Comparison of ENCODE assay signal across 9 cellular contexts in the genomic region with DNA sequence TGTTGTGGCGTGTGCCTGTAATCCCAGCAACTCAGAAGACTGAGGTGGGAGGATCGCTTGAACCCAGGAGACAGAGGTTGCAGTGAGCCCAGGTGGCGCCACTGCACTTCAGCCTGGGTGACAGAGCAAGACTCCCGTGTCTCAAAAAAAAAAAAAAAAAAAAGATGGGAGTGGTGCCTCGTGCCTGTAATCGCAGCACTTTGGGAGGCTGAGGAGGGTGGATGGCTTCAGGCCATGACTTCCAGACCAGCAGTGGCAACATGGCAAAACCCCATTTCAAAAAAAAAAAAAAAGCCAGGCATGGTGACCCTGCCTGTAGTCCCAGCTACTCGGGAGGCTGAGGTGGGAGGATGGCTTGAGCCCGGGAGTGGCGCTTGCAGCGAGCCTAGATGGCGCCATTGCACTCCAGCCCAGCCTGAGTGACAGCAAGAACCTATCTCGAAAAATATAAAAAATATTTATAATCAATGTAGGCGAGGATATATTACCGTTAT. TPM values are rescaled to one million over a fixed set of nuclear protein-coding genes. Genes with fewer than 3 reads are reported as not detected.
DNase-seq lines count a peak whose midpoint lies in the region; ATAC-seq and TF ChIP-seq lines count a peak whose summit lies in the region.
"Had no signal": no experiment of that assay in that cellular context is flagged by ENCODE, and none has a peak within 500 bp of the region (broad histone marks: within the 10 kb centered on the region; RNA-seq: fewer than 3 reads in every experiment).

No MANE protein-coding gene starts in this region.

- no peaks in the 10 kb centered on the region for H4K20me1 ChIP-seq in PC-3 (ENCODE audit: low read length)

- no peaks in the 10 kb centered on the region for H3K9me3 ChIP-seq in PC-3 (ENCODE audit: low read length)
- H3K9me3 ChIP-seq: BLaER1 treated with 17β-estradiol and CSF1 and Interleukin-3, amounts not matched to agents 10 nM and 100 nM had no signal

- H3K27ac Mint-ChIP-seq in activated T-helper 17 cell treated with anti-CD3 and anti-CD28 coated beads, Interleukin-2, amount 50 U/mL, for 72 hours: no peak overlapping the region
- H3K27ac Mint-ChIP-seq in glutamatergic neuron (ENCODE audit: unreplicated experiment): no peak overlapping the region

- peak; percentile 64 for TF ChIP-seq CTCF in PC-3 (conservative IDR thresholded peaks at IDR 0.05; ENCODE audit: low read depth, low read length)
- no peak for TF ChIP-seq CTCF in glutamatergic neuron (IDR thresholded peaks at IDR 0.05; ENCODE audit: partially characterized antibody, unreplicated experiment)

- H3K36me3 Mint-ChIP-seq in activated T-helper 17 cell treated with anti-CD3 and anti-CD28 coated beads, Interleukin-2, amount 50 U/mL, for 72 hours (ENCODE audit: low read depth): peaks cover 30% of the 10 kb centered on the region
- no peaks in the 10 kb centered on the region for H3K36me3 Mint-ChIP-seq in glutamatergic neuron (ENCODE audit: unreplicated experiment)

- no peaks in the 10 kb centered on the region for H3K79me2 ChIP-seq in PC-3 (ENCODE audit: low read length)

- H3K9ac ChIP-seq in PC-3 (ENCODE audit: low read length): no peak overlapping the region
- H3K9ac ChIP-seq: BLaER1 treated with 17β-estradiol and CSF1 and Interleukin-3, amounts not matched to agents 10 nM and 100 nM had no signal

- H3K36me3 ChIP-seq in PC-3 (ENCODE audit: low read depth, low read length): peaks cover 11% of the 10 kb centered on the region

- no peaks in the 10 kb centered on the region for H3K27me3 Mint-ChIP-seq in activated T-helper 17 cell treated with anti-CD3 and anti-CD28 coated beads, Interleukin-2, amount 50 U/mL, for 72 hours
- no peaks in the 10 kb centered on the region for H3K27me3 Mint-ChIP-seq in glutamatergic neuron (ENCODE audit: unreplicated experiment)

- H3K4me1 ChIP-seq in PC-3 (ENCODE audit: insufficient read depth, low read length): peaks cover 4% of the 10 kb centered on the region; the same call in 1 of the 2 replicates

- H3F3A ChIP-seq in PC-3 (ENCODE audit: low read length, unreplicated experiment): peaks cover 8% of the 10 kb centered on the region

- H3K4me3 ChIP-seq in PC-3 (ENCODE audit: low read length): no peak overlapping the region; the same call in 1 of the 2 replicates
- no peak overlapping the region for H3K4me3 ChIP-seq in skeletal muscle cell (ENCODE audit: low read depth, low read length)
- H3K4me3 ChIP-seq: BLaER1 treated with 17β-estradiol and CSF1 and Interleukin-3, amounts not matched to agents 10 nM and 100 nM had no signal

- no TSS peak for BruUV-seq in PC-3 (replicated peaks; lab: Mats Ljungman, UMichigan)

- no peaks in the 10 kb centered on the region for H3K9me2 ChIP-seq in PC-3 (replicated peaks; ENCODE audit: low read length)

- H3K4me3 Mint-ChIP-seq in activated T-helper 17 cell treated with anti-CD3 and anti-CD28 coated beads, Interleukin-2, amount 50 U/mL, for 72 hours: no peak overlapping the region
- H3K4me3 Mint-ChIP-seq in glutamatergic neuron (ENCODE audit: unreplicated experiment): no peak overlapping the region

- H3K4me1 Mint-ChIP-seq in activated T-helper 17 cell treated with anti-CD3 and anti-CD28 coated beads, Interleukin-2, amount 50 U/mL, for 72 hours: peaks cover 8% of the 10 kb centered on the region
- no peaks in the 10 kb centered on the region for H3K4me1 Mint-ChIP-seq in glutamatergic neuron (ENCODE audit: low read depth, unreplicated experiment)

- CTCF ChIA-PET in PC-3 (lab: Charles Lee): interaction anchor here (0.6 to 0.7 kb wide), 3 partner anchors 9 to 720 kb away, joined by 3 to 6 read pairs (median 3); no protein-coding TSS in a partner anchor

- ATAC-seq in HG03354 (IDR thresholded peaks at IDR 0.05; ENCODE audit: poor library complexity, severe bottlenecking, unreplicated experiment): peak; percentile 69
- ATAC-seq in PC-3: peak; percentile 77
- ATAC-seq in activated T-helper 17 cell treated with anti-CD3 and anti-CD28 coated beads, Interleukin-2, amount 50 U/mL, for 72 hours (replicated peaks): peak; percentile 36

- POLR2A ChIA-PET in PC-3 (lab: Charles Lee; ENCODE audit: unreplicated experiment): no interaction called here

- H3K27ac ChIP-seq in PC-3 (ENCODE audit: low read length): no peak overlapping the region
- H3K27ac ChIP-seq: BLaER1 treated with 17β-estradiol and CSF1 and Interleukin-3, amounts not matched to agents 10 nM and 100 nM had no signal

- H2AFZ ChIP-seq in PC-3 (ENCODE audit: low read length): no peak overlapping the region

- H3K9me3 Mint-ChIP-seq in activated T-helper 17 cell treated with anti-CD3 and anti-CD28 coated beads, Interleukin-2, amount 50 U/mL, for 72 hours: no peaks in the 10 kb centered on the region
- no peaks in the 10 kb centered on the region for H3K9me3 Mint-ChIP-seq in glutamatergic neuron (ENCODE audit: unreplicated experiment)

- DNase-seq in NCI-H2029 (lab: John Stamatoyannopoulos, UW): peak; percentile 42
- DNase-seq in NCI-H2029 treated with DMSO at 0.1 percent for 48 hours (lab: John Stamatoyannopoulos, UW): no peak
- peak; percentile 72 for DNase-seq in PC-3
- peak; percentile 58 for DNase-seq in glutamatergic neuron
- peak; percentile 24 for DNase-seq in skeletal muscle cell (ENCODE audit: low read depth)
- no peak for DNase-seq in NCI-H2081 treated with DMSO at 0.1 percent for 48 hours (lab: John Stamatoyannopoulos, UW)

- intact Hi-C loops in PC-3 (cut with micrococcal nuclease): loop anchor here (1.0 to 2.0 kb wide), 2 partner anchors 69 to 161 kb away; no protein-coding TSS in a partner anchor

- H3K27me3 ChIP-seq in PC-3 (ENCODE audit: low read length): no peaks in the 10 kb centered on the region
- H3K27me3 ChIP-seq: BLaER1 treated with 17β-estradiol and CSF1 and Interleukin-3, amounts not matched to agents 10 nM and 100 nM had no signal

- peak overlapping the region; percentile 64 for H3K4me2 ChIP-seq in PC-3 (ENCODE audit: low read length)
- H3K4me2 ChIP-seq: BLaER1 treated with 17β-estradiol and CSF1 and Interleukin-3, amounts not matched to agents 10 nM and 100 nM had no signal

RNA-seq across cellular contexts. Expression of a gene that starts 27.0 kb away (rescaled TPM):
- total RNA-seq in PC-3 (2014; rRNA removed): 178 and 201 TPM in 2 replicates
- total RNA-seq in activated T-helper 17 cell treated with anti-CD3 and anti-CD28 coated beads, Interleukin-2, amount 50 U/mL, for 72 hours: 100 to 1,000 TPM; 169 to 225 TPM
- 134 TPM for total RNA-seq in glutamatergic neuron (ENCODE audit: unreplicated experiment)

RNA-seq across cellular contexts. Expression of a gene that starts 54.7 kb away (rescaled TPM):
- total RNA-seq in PC-3 (2014; rRNA removed): 7.3 and 8.5 TPM in 2 replicates
- total RNA-seq in activated T-helper 17 cell treated with anti-CD3 and anti-CD28 coated beads, Interleukin-2, amount 50 U/mL, for 72 hours: 10 to 100 TPM in 1 of 2 donors, 1 to 10 TPM in 1; 8.3 to 17.6 TPM
- 5.0 TPM for total RNA-seq in glutamatergic neuron (ENCODE audit: unreplicated experiment)

Comparison
In these comparisons a context has a peak if more than half of its experiments do, and no peak if none do; other contexts are left out.
1. DNase-seq: peak in NCI-H2029 (single experiment), PC-3 (single experiment), glutamatergic neuron (single experiment) and skeletal muscle cell (single experiment); none in NCI-H2029 treated with DMSO at 0.1 percent for 48 hours (single experiment) and NCI-H2081 treated with DMSO at 0.1 percent for 48 hours (single experiment).
2. Peak in every context shown above with its lines, with median percentiles within 50 percentile points of each other: ATAC-seq.